ENCODE assay signal across 1 cellular context in genomic region chr1:15575549-15576150, GRCh38.
TF ChIP-seq lines count a peak whose summit lies in the region.

No MANE protein-coding gene starts in this region.

TF ChIP-seq in HepG2, 621 proteins besides CTCF, POLR2A, EP300 and RAD21:
- TF ChIP-seq ZBTB20 (CRISPR knock-in tag; IDR thresholded peaks at IDR 0.05; ENCODE audit: borderline replicate concordance, low read depth): no peak
- TF ChIP-seq ZNF703 (CRISPR knock-in tag; IDR thresholded peaks at IDR 0.05; ENCODE audit: borderline replicate concordance): no peak
- TF ChIP-seq POLR2G (IDR thresholded peaks at IDR 0.05; ENCODE audit: low read depth, low read length): 0 out of 2 replicates have a peak, but pooled peaks have one; percentile 7
- peak; percentile 55; the same call in 1 of the 2 replicates for TF ChIP-seq ZNF121 (CRISPR knock-in tag; IDR thresholded peaks at IDR 0.05)
- TF ChIP-seq TFE3 (CRISPR knock-in tag; IDR thresholded peaks at IDR 0.05): no peak
- no peak for TF ChIP-seq RFX1 (IDR thresholded peaks at IDR 0.05)
